ENCODE assay signal across 18 cellular contexts in the genomic region with DNA sequence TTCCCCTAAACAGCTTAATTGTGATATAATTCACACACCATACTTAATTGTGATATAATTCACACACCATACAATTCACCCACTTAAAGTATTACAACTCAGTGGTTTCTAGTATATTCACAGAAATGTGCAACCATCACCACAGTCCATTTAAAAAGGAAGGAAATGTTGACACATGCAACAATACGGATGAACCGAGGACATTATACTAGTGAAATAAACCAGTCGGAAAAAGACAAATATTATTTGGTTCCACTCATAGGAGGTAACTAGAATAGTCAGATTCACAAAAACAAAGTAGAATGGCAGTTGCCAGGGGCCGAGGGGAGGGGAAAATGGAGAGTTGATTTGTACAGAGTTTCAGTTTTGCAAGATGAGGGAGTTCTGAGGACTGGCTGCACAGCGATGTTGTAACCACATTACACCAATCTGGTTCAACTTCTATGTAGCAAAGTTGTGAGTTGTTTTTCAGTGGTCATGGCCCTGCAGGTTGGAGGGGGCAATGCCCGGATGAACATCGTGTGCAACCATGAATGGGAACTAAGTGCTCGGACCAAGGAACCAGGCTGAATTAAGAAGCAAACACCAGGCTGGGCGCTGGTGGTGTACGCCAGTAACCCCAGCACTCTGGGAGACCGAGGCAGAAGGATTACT. TPM values are rescaled to one million over a fixed set of nuclear protein-coding genes. Genes with fewer than 3 reads are reported as not detected.
DNase-seq lines count a peak whose midpoint lies in the region; ATAC-seq and TF ChIP-seq lines count a peak whose summit lies in the region.
"Had no signal": no experiment of that assay in that cellular context is flagged by ENCODE, and none has a peak within 500 bp of the region (broad histone marks: within the 10 kb centered on the region; RNA-seq: fewer than 3 reads in every experiment).

No MANE protein-coding gene starts in this region.

- H3K4me2 ChIP-seq in PC-9 = no peak overlapping the region

- CTCF ChIA-PET in PC-9 (lab: Charles Lee) = interaction anchor here (0.5 kb wide), 1 partner anchor 23 kb away, joined by 6 read pairs; no protein-coding TSS in a partner anchor

- no peaks in the 10 kb centered on the region for H4K20me1 ChIP-seq in PC-9 (ENCODE audit: insufficient read depth)

- no peaks in the 10 kb centered on the region for H3K9me2 ChIP-seq in PC-9 (ENCODE audit: insufficient read depth)

- H3K36me3 ChIP-seq in right lobe of liver = no peaks in the 10 kb centered on the region
- no peaks in the 10 kb centered on the region for H3K36me3 ChIP-seq in tibial artery
- H3K36me3 ChIP-seq in PC-9 (ENCODE audit: low read depth) = no peaks in the 10 kb centered on the region
- H3K36me3 ChIP-seq: breast epithelium had no signal

- TF ChIP-seq CTCF in right lobe of liver (IDR thresholded peaks at IDR 0.05) = no peak
- no peak for TF ChIP-seq CTCF in tibial artery (IDR thresholded peaks at IDR 0.05)
- TF ChIP-seq CTCF in PC-9 (conservative IDR thresholded peaks at IDR 0.05) = no peak

- H2AFZ ChIP-seq in PC-9 = no peak overlapping the region

- H3K4me3 ChIP-seq in right lobe of liver (no peak overlapping the region), tibial artery (no peak overlapping the region), PC-9 (no peak overlapping the region)
- H3K4me3 ChIP-seq: breast epithelium had no signal

- H3K27ac ChIP-seq in right lobe of liver = no peak overlapping the region
- H3K27ac ChIP-seq in tibial artery = no peak overlapping the region
- no peak overlapping the region for H3K27ac ChIP-seq in PC-9
- H3K27ac ChIP-seq: breast epithelium had no signal

- peak; percentile 1 for DNase-seq in GDM1 (lab: John Stamatoyannopoulos, UW)
- DNase-seq in SIG-M5 (lab: John Stamatoyannopoulos, UW) = peak; percentile 64
- DNase-seq in right lobe of liver = no peak
- DNase-seq in tibial artery = no peak
- no peak for DNase-seq in HK-2 (ENCODE audit: unreplicated experiment)
- DNase-seq in stimulated activated naive CD4-positive, alpha-beta T cell treated with Interleukin-2 at 50 U/mL for 16 hours (lab: John Stamatoyannopoulos, UW) = no peak
- no peak for DNase-seq in PC-9
- DNase-seq: activated gamma-delta T cell treated with Interleukin-2 at 50 U/mL for 16 hours; EL; IMR-90; NCI-H2081; retina; stimulated activated CD4-positive, alpha-beta T cell treated with anti-CD3 and anti-CD28 coated beads, Interleukin-2, amount 100 ng/mL, for 48 hours had no signal

- BruUV-seq in PC-9 (replicated peaks; lab: Mats Ljungman, UMichigan) = no TSS peak

- WGBS in right lobe of liver (ENCODE audit: insufficient coverage, low coverage, low lambda C conversion rate, missing lambda C conversion rate) = 65% methylated on average over 8 of the region's 11 CpGs

- intact Hi-C loops in right lobe of liver (cut with DNase I) (no loop called here), tibial artery (cut with DNase I; ENCODE audit: low total_unique reads) (no loop called here), PC-9 (cut with micrococcal nuclease; ENCODE audit: unreplicated experiment) (no loop called here)

- H3K4me1 ChIP-seq in right lobe of liver = no peaks in the 10 kb centered on the region
- H3K4me1 ChIP-seq in tibial artery = no peaks in the 10 kb centered on the region
- peaks cover under 1% of the 10 kb centered on the region; the same call in 1 of the 2 replicates for H3K4me1 ChIP-seq in PC-9 (replicated peaks; ENCODE audit: insufficient read depth)
- H3K4me1 ChIP-seq: breast epithelium had no signal

- TF ChIP-seq POLR2A in right lobe of liver (IDR thresholded peaks at IDR 0.05) = no peak

- H3K27me3 ChIP-seq in right lobe of liver (no peaks in the 10 kb centered on the region), tibial artery (peaks cover 0 to 12% of the 10 kb centered on the region in 2 donors), PC-9 (ENCODE audit: insufficient read depth, low read depth) (no peaks in the 10 kb centered on the region)
- H3K27me3 ChIP-seq: breast epithelium had no signal

- POLR2A ChIA-PET in PC-9 (lab: Charles Lee; ENCODE audit: unreplicated experiment) = no interaction called here

- H3F3A ChIP-seq in PC-9 (ENCODE audit: insufficient read depth, low read depth) = no peaks in the 10 kb centered on the region

- H3K79me2 ChIP-seq in PC-9 (ENCODE audit: low read depth) = no peaks in the 10 kb centered on the region

- H3K9me3 ChIP-seq in right lobe of liver = no peaks in the 10 kb centered on the region
- H3K9me3 ChIP-seq in tibial artery = no peaks in the 10 kb centered on the region
- no peaks in the 10 kb centered on the region for H3K9me3 ChIP-seq in PC-9 (ENCODE audit: insufficient read depth, low read depth)
- H3K9me3 ChIP-seq: breast epithelium had no signal

- peak; percentile 44 for ATAC-seq in HG02798 (IDR thresholded peaks at IDR 0.05; ENCODE audit: poor library complexity, unreplicated experiment)
- ATAC-seq in right lobe of liver = peak; percentile 24 to 77 (median 44)
- ATAC-seq: activated CD4-positive, CD25-positive, alpha-beta regulatory T cell treated with anti-CD3 and anti-CD28 coated beads, Interleukin-2, amount 50 U/mL, for 24 hours; stimulated activated memory B cell treated with anti-CD40 and anti-IgM and Interleukin-4, amounts not matched to agents 10 μg/mL and 1 μg/mL and 100 μg/mL, for 72 hours; T-cell had no signal

RNA-seq across cellular contexts. Expression of a gene that starts 17.6 kb away (rescaled TPM):
- total RNA-seq in right lobe of liver = 10 to 100 TPM; 15.2 to 30.2 (median 22.2) TPM
- 56.6 and 59.2 TPM in 2 replicates for total RNA-seq in PC-9 (2021)

Comparison
In these comparisons a context has a peak if more than half of its experiments do, and no peak if none do; other contexts are left out.
1. DNase-seq: peak in GDM1 (single experiment) and SIG-M5 (single experiment); none in right lobe of liver (0 of 3), tibial artery (0 of 2), HK-2 (single experiment), stimulated activated naive CD4-positive, alpha-beta T cell treated with Interleukin-2 at 50 U/mL for 16 hours (single experiment) and PC-9 (0 of 2).